In genomic region chr16:9061358-9061813, GRCh38 we compare ENCODE assay signal across 2 cellular contexts.
TF ChIP-seq lines count a peak whose summit lies in the region.

No MANE protein-coding gene starts in this region.

TF ChIP-seq in SK-N-SH, 30 proteins besides CTCF, POLR2A, EP300 and RAD21 (continued from another document):
- no peak for TF ChIP-seq JUND (IDR thresholded peaks at IDR 0.05)
- TF ChIP-seq NFIC (IDR thresholded peaks at IDR 0.05; ENCODE audit: borderline replicate concordance), result no peak
- no peak for TF ChIP-seq ZBTB33 (IDR thresholded peaks at IDR 0.05; ENCODE audit: borderline replicate concordance, low read depth)
- TF ChIP-seq SIN3A (IDR thresholded peaks at IDR 0.05; ENCODE audit: borderline replicate concordance, low read depth, low read length), result no peak
- TF ChIP-seq RFX5 (IDR thresholded peaks at IDR 0.05; ENCODE audit: low read length), result no peak
- no peak for TF ChIP-seq GABPA (IDR thresholded peaks at IDR 0.05; ENCODE audit: low read depth)
- no peak for TF ChIP-seq NRF1 (IDR thresholded peaks at IDR 0.05; ENCODE audit: low read depth, low read length)

TF ChIP-seq in SK-N-SH treated with all-trans-retinoic acid at 6 μM for 48 hours, 23 proteins besides CTCF, POLR2A, EP300 and RAD21 (continued from another document):
- TF ChIP-seq PATZ1 (CRISPR knock-in tag; IDR thresholded peaks at IDR 0.05; ENCODE audit: borderline replicate concordance), result no peak
- no peak for TF ChIP-seq ZNF70 (CRISPR knock-in tag; IDR thresholded peaks at IDR 0.05)
